In the genomic region with DNA sequence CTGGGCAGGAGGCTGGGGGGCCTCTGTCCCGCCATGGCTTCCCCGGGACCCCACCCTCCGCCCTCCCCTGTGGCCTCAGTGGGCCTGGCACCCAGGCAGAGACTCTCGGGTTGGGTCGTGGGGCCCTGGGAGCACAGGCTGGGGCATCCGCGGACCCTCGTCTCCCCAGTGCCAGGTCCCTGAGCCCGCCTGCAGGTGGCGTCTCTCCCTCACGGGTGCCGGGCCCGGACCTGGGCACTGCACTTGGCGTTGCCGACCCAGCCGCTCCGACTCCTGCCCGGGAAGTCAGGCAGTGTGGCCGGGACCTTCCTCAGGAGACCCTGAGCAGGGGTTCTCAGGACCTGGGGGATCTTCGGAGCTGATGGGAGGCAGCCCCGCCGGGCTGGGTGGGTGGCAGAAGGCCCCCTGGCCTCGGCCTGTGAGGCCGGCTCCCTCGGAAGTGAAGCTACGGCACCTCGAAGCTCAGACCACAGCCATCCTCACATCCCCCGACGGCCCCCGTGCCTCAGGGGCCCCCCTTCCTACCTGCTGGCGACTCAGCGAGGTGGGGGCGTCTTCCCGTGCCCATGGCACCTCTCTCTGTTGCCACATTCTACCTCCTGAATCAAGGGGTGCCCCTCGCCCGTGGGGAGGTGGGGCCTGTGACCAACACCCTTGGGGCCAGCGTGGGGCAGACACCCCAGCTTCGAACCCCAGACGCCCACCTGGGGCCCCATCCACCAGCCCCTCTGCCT, we compare ENCODE assay signal across 1 cellular context.
A peak's percentile ranks its signal among the peaks of the same experiment; 100 is the strongest.
TF ChIP-seq lines count a peak whose summit lies in the region.

No MANE protein-coding gene starts in this region.

TF ChIP-seq in WTC11, 78 proteins besides CTCF, POLR2A, EP300 and RAD21 (continued from another document):
- TF ChIP-seq, protein P1, sequence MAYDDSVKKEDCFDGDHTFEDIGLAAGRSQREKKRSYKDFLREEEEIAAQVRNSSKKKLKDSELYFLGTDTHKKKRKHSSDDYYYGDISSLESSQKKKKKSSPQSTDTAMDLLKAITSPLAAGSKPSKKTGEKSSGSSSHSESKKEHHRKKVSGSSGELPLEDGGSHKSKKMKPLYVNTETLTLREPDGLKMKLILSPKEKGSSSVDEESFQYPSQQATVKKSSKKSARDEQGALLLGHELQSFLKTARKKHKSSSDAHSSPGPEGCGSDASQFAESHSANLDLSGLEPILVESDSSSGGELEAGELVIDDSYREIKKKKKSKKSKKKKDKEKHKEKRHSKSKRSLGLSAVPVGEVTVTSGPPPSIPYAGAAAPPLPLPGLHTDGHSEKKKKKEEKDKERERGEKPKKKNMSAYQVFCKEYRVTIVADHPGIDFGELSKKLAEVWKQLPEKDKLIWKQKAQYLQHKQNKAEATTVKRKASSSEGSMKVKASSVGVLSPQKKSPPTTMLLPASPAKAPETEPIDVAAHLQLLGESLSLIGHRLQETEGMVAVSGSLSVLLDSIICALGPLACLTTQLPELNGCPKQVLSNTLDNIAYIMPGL (CRISPR knock-in tag; IDR thresholded peaks at IDR 0.05): peak; percentile 86; the same call in 1 of the 2 replicates
- no peak for TF ChIP-seq MXD4 (CRISPR knock-in tag; IDR thresholded peaks at IDR 0.05; ENCODE audit: borderline replicate concordance)
